24 cellular contexts compared by ENCODE assay signal in the genomic region with DNA sequence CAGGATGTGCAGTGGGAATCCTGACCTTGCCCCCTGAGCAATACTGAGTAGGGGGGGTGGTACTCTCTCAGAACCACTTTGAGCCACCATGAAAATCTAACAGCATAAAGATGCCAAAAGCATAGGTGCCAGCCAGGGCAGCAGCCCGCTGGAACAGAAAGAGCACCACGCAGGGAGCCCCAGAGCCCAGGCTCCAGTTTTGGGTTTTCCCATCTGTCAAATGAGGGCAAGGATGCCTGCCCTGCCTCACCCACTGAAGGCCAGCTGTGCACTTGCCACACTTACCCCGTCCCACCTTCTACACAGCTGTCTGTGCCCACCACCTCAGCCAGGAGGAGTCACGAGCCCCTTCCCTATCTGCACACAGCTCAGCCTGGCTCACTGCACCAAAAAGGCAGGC. TPM values are rescaled to one million over a fixed set of nuclear protein-coding genes. Genes with fewer than 3 reads are reported as not detected.
DNase-seq lines count a peak whose midpoint lies in the region; ATAC-seq and TF ChIP-seq lines count a peak whose summit lies in the region.
"Had no signal": no experiment of that assay in that cellular context is flagged by ENCODE, and none has a peak within 500 bp of the region (broad histone marks: within the 10 kb centered on the region; RNA-seq: fewer than 3 reads in every experiment).

No MANE protein-coding gene starts in this region.

- intact Hi-C loops in activated CD4-positive, alpha-beta T cell treated with anti-CD3 and anti-CD28 coated beads, Interleukin-2, amount 10 ng/mL, durations not matched to agents 24 days and 14 days (cut with micrococcal nuclease) = no loop called here
- intact Hi-C loops in activated CD4-positive, alpha-beta T cell treated with anti-CD3 and anti-CD28 coated beads for 36 hours (cut with DNase I, micrococcal nuclease) = no loop called here

- peaks cover 21% of the 10 kb centered on the region for H3K36me3 Mint-ChIP-seq in activated CD4-positive, alpha-beta T cell treated with anti-CD3 and anti-CD28 coated beads, Interleukin-2, amount 10 ng/mL, durations not matched to agents 24 days and 14 days (ENCODE audit: low read depth)
- peaks cover 9% of the 10 kb centered on the region for H3K36me3 Mint-ChIP-seq in activated CD4-positive, alpha-beta T cell treated with anti-CD3 and anti-CD28 coated beads for 36 hours (ENCODE audit: low read depth)
- H3K36me3 Mint-ChIP-seq in CD4-positive, CD25-positive, alpha-beta regulatory T cell = peaks cover 4% of the 10 kb centered on the region
- H3K36me3 Mint-ChIP-seq in glutamatergic neuron (ENCODE audit: unreplicated experiment) = no peaks in the 10 kb centered on the region
- H3K36me3 Mint-ChIP-seq: activated naive CD8-positive, alpha-beta T cell; IgD-negative memory B cell had no signal

- H3K4me3 ChIP-seq in CD4-positive, CD25-positive, alpha-beta regulatory T cell (ENCODE audit: low read depth, low read length) = no peak overlapping the region
- H3K4me3 ChIP-seq: A549, GM23248, upper lobe of left lung had no signal

- H3K27ac Mint-ChIP-seq in activated CD4-positive, alpha-beta T cell treated with anti-CD3 and anti-CD28 coated beads, Interleukin-2, amount 10 ng/mL, durations not matched to agents 24 days and 14 days = peak overlapping the region; percentile 54
- H3K27ac Mint-ChIP-seq in activated CD4-positive, alpha-beta T cell treated with anti-CD3 and anti-CD28 coated beads for 36 hours = no peak overlapping the region
- peak overlapping the region in 2 of 3 donors; percentile 64 to 70 for H3K27ac Mint-ChIP-seq in CD4-positive, CD25-positive, alpha-beta regulatory T cell
- peak overlapping the region; percentile 12 for H3K27ac Mint-ChIP-seq in glutamatergic neuron (ENCODE audit: unreplicated experiment)
- H3K27ac Mint-ChIP-seq: activated naive CD8-positive, alpha-beta T cell; B cell; dendritic cell treated with granulocyte-macrophage colony-stimulating factor and Interleukin-4, amounts not matched to agents 40 ng/mL and 50 ng/mL, for 4 days had no signal

- CTCF ChIA-PET in activated CD4-positive, alpha-beta T cell treated with anti-CD3 and anti-CD28 coated beads for 36 hours (lab: Charles Lee) = no interaction called here
- CTCF ChIA-PET in RWPE1 (lab: Yijun Ruan, JAX) = no interaction called here

- no peak for ATAC-seq in activated CD4-positive, alpha-beta T cell treated with anti-CD3 and anti-CD28 coated beads for 36 hours
- no peak for ATAC-seq in CD4-positive, CD25-positive, alpha-beta regulatory T cell (ENCODE audit: low read depth in 2 of 2)
- ATAC-seq in HG02798 (IDR thresholded peaks at IDR 0.05; ENCODE audit: poor library complexity, unreplicated experiment) = no peak
- ATAC-seq: A549 had no signal

- no peaks in the 10 kb centered on the region for H3K9me3 ChIP-seq in CD4-positive, CD25-positive, alpha-beta regulatory T cell (ENCODE audit: control insufficient read depth in 2 of 2, low read length in 2 of 2)
- H3K9me3 ChIP-seq: A549, upper lobe of left lung had no signal

- no peaks in the 10 kb centered on the region for H3K36me3 ChIP-seq in CD4-positive, CD25-positive, alpha-beta regulatory T cell (ENCODE audit: control insufficient read depth, insufficient read depth, low read length)
- H3K36me3 ChIP-seq: upper lobe of left lung had no signal

- DNase-seq in activated CD4-positive, alpha-beta T cell treated with anti-CD3 and anti-CD28 coated beads, Interleukin-2, amount 10 ng/mL, durations not matched to agents 24 days and 14 days = no peak
- no peak for DNase-seq in activated CD4-positive, alpha-beta T cell treated with anti-CD3 and anti-CD28 coated beads for 36 hours
- no peak for DNase-seq in CD4-positive, CD25-positive, alpha-beta regulatory T cell
- DNase-seq in RWPE1 (ENCODE audit: low spot score) (no peak), glutamatergic neuron (no peak), Ammon's horn (ENCODE audit: low spot score) (no peak), NK-92 (lab: John Stamatoyannopoulos, UW; ENCODE audit: unreplicated experiment) (no peak)
- DNase-seq: activated CD4-positive, CD25-positive, alpha-beta regulatory T cell; activated CD8-positive, alpha-beta memory T cell treated with anti-CD3 and anti-CD28 coated beads for 24 hours; central memory CD4-positive, alpha-beta T cell; DMS53; GM23248; NCI-H1048; NCI-H187; NCI-H526 treated with DMSO at 0.1 percent for 48 hours; occipital lobe; SHP77 treated with DMSO at 0.1 percent for 48 hours; upper lobe of left lung had no signal

- H3K9me3 Mint-ChIP-seq in activated CD4-positive, alpha-beta T cell treated with anti-CD3 and anti-CD28 coated beads, Interleukin-2, amount 10 ng/mL, durations not matched to agents 24 days and 14 days = no peaks in the 10 kb centered on the region
- no peaks in the 10 kb centered on the region for H3K9me3 Mint-ChIP-seq in activated CD4-positive, alpha-beta T cell treated with anti-CD3 and anti-CD28 coated beads for 36 hours (ENCODE audit: low read depth)
- H3K9me3 Mint-ChIP-seq in CD4-positive, CD25-positive, alpha-beta regulatory T cell = no peaks in the 10 kb centered on the region
- peaks cover 3% of the 10 kb centered on the region for H3K9me3 Mint-ChIP-seq in glutamatergic neuron (ENCODE audit: unreplicated experiment)
- H3K9me3 Mint-ChIP-seq: dendritic cell treated with granulocyte-macrophage colony-stimulating factor and Interleukin-4, amounts not matched to agents 40 ng/mL and 50 ng/mL, for 4 days; IgD-negative memory B cell had no signal

- H3K4me1 Mint-ChIP-seq in activated CD4-positive, alpha-beta T cell treated with anti-CD3 and anti-CD28 coated beads, Interleukin-2, amount 10 ng/mL, durations not matched to agents 24 days and 14 days = peaks cover 20% of the 10 kb centered on the region
- peaks cover 7% of the 10 kb centered on the region for H3K4me1 Mint-ChIP-seq in activated CD4-positive, alpha-beta T cell treated with anti-CD3 and anti-CD28 coated beads for 36 hours
- H3K4me1 Mint-ChIP-seq in CD4-positive, CD25-positive, alpha-beta regulatory T cell = peaks cover 0 to 26% (median 18%) of the 10 kb centered on the region in 4 donors
- peaks cover 41% of the 10 kb centered on the region for H3K4me1 Mint-ChIP-seq in glutamatergic neuron (ENCODE audit: low read depth, unreplicated experiment)
- H3K4me1 Mint-ChIP-seq: B cell had no signal

- no peak overlapping the region for H3K27ac ChIP-seq in CD4-positive, CD25-positive, alpha-beta regulatory T cell (ENCODE audit: insufficient read depth, low read length, poor library complexity, severe bottlenecking)
- H3K27ac ChIP-seq in RWPE1 = peak overlapping the region; percentile 45
- H3K27ac ChIP-seq: A549, GM23248, upper lobe of left lung had no signal

- POLR2A ChIA-PET in activated CD4-positive, alpha-beta T cell treated with anti-CD3 and anti-CD28 coated beads for 36 hours (lab: Charles Lee) = no interaction called here
- POLR2A ChIA-PET in RWPE1 (lab: Yijun Ruan, JAX; ENCODE audit: low non-redundant PET) = no interaction called here

- no peak overlapping the region for H3K4me3 Mint-ChIP-seq in activated CD4-positive, alpha-beta T cell treated with anti-CD3 and anti-CD28 coated beads, Interleukin-2, amount 10 ng/mL, durations not matched to agents 24 days and 14 days
- no peak overlapping the region for H3K4me3 Mint-ChIP-seq in activated CD4-positive, alpha-beta T cell treated with anti-CD3 and anti-CD28 coated beads for 36 hours
- H3K4me3 Mint-ChIP-seq in CD4-positive, CD25-positive, alpha-beta regulatory T cell = no peak overlapping the region
- H3K4me3 Mint-ChIP-seq in glutamatergic neuron (ENCODE audit: unreplicated experiment) = peak overlapping the region; percentile 22
- H3K4me3 Mint-ChIP-seq: activated naive CD8-positive, alpha-beta T cell; B cell; dendritic cell treated with granulocyte-macrophage colony-stimulating factor and Interleukin-4, amounts not matched to agents 40 ng/mL and 50 ng/mL, for 4 days; IgD-negative memory B cell had no signal

- H3K27me3 ChIP-seq in CD4-positive, CD25-positive, alpha-beta regulatory T cell (ENCODE audit: control insufficient read depth, insufficient read depth, low read length) = no peaks in the 10 kb centered on the region
- H3K27me3 ChIP-seq: upper lobe of left lung had no signal

- H3K4me1 ChIP-seq in CD4-positive, CD25-positive, alpha-beta regulatory T cell (ENCODE audit: control insufficient read depth, insufficient read depth, low read length, poor library complexity, severe bottlenecking) = peaks cover 8% of the 10 kb centered on the region
- H3K4me1 ChIP-seq: A549 had no signal

- no peaks in the 10 kb centered on the region for H3K27me3 Mint-ChIP-seq in activated CD4-positive, alpha-beta T cell treated with anti-CD3 and anti-CD28 coated beads, Interleukin-2, amount 10 ng/mL, durations not matched to agents 24 days and 14 days
- no peaks in the 10 kb centered on the region for H3K27me3 Mint-ChIP-seq in activated CD4-positive, alpha-beta T cell treated with anti-CD3 and anti-CD28 coated beads for 36 hours
- no peaks in the 10 kb centered on the region for H3K27me3 Mint-ChIP-seq in CD4-positive, CD25-positive, alpha-beta regulatory T cell
- H3K27me3 Mint-ChIP-seq in glutamatergic neuron (ENCODE audit: unreplicated experiment) = peaks cover 14% of the 10 kb centered on the region
- H3K27me3 Mint-ChIP-seq: activated naive CD8-positive, alpha-beta T cell; B cell; dendritic cell treated with granulocyte-macrophage colony-stimulating factor and Interleukin-4, amounts not matched to agents 40 ng/mL and 50 ng/mL, for 4 days; IgD-negative memory B cell had no signal

- no peak for TF ChIP-seq CTCF in RWPE1 (conservative IDR thresholded peaks at IDR 0.05; ENCODE audit: low read depth)
- no peak for TF ChIP-seq CTCF in glutamatergic neuron (IDR thresholded peaks at IDR 0.05; ENCODE audit: partially characterized antibody, unreplicated experiment)

RNA-seq across cellular contexts. Expression of gene LRP8, which starts 20.8 kb away (rescaled TPM):
- total RNA-seq in activated CD4-positive, alpha-beta T cell treated with anti-CD3 and anti-CD28 coated beads, Interleukin-2, amount 10 ng/mL, durations not matched to agents 24 days and 14 days = 76.8 and 81.6 TPM in 2 replicates
- 10 to 100 TPM; 40.6 to 46.5 TPM for total RNA-seq in activated CD4-positive, alpha-beta T cell treated with anti-CD3 and anti-CD28 coated beads for 36 hours
- total RNA-seq in CD4-positive, CD25-positive, alpha-beta regulatory T cell = 23.7 TPM
- polyA plus RNA-seq in CD4-positive, CD25-positive, alpha-beta regulatory T cell = 1 to 10 TPM; 1.0 to 3.3 (median 1.9) TPM
- total RNA-seq in glutamatergic neuron (ENCODE audit: unreplicated experiment) = 57.9 TPM
